Comparison of ENCODE assay signal across 23 cellular contexts in the genomic region with DNA sequence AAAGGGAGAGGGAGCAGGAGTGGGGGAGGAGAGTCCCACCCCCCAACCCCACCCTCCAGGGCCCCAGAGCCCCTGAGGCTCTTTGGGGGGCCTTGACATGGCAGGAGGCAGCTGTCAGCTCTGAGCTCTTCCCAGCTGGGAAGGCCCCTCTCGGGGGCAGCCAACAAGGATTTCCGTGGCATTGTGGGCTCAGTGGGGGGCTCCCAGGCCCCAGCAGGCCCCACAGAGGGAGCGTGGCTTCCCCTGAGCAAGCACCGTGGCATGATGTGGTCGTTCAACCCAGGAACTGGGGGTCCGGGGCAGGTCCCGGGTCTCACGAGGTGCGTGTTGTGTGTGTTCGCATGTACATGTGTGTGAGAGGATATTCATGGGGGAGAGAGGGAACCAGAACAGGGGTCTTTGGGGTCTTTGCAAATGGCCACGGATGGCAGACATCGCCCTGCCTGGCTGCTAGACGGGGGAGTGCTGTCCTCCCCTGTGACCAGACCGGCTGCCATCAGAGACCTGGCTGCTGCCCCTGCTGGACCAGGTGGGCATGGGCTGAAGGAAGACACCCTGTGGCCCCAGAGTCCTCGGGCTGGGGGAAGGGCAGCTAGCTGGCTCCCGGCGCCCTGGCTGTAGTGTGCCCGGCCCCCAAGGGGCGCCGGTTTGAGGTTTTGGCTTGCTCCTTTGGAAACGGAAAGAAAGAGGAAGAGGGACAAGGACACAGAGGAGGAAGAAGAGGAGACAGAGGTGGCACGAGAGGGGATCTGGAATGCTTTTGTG. TPM values are rescaled to one million over a fixed set of nuclear protein-coding genes. Genes with fewer than 3 reads are reported as not detected.
DNase-seq lines count a peak whose midpoint lies in the region; ATAC-seq and TF ChIP-seq lines count a peak whose summit lies in the region.
"Had no signal": no experiment of that assay in that cellular context is flagged by ENCODE, and none has a peak within 500 bp of the region (broad histone marks: within the 10 kb centered on the region; RNA-seq: fewer than 3 reads in every experiment).

No MANE protein-coding gene starts in this region.

- 85% methylated on average over 22 of the region's 22 CpGs for WGBS in prostate gland

- ATAC-seq in HG03442 (IDR thresholded peaks at IDR 0.05; ENCODE audit: unreplicated experiment) = no peak

- H3K4me1 Mint-ChIP-seq in CD4-positive, alpha-beta memory T cell = peaks cover 18 to 39% (median 26%) of the 10 kb centered on the region in 4 donors

- peak overlapping the region in 9 of 11 experiments; percentile 2 to 68 (median 45); a peak in 13 of 22 replicates for H3K9ac ChIP-seq in BLaER1 treated with 17β-estradiol and CSF1 and Interleukin-3, amounts not matched to agents 10 nM and 100 nM
- H3K9ac ChIP-seq: KMS-11, neural progenitor cell had no signal

- peaks cover 29 to 34% of the 10 kb centered on the region in 2 donors for H3K36me3 Mint-ChIP-seq in CD4-positive, alpha-beta memory T cell

- CTCF ChIA-PET in CD4-positive, alpha-beta memory T cell (lab: Charles Lee; ENCODE audit: partially characterized antibody) = interaction anchor here (5.0 to 9.0 kb wide), 3 partner anchors 43 to 131 kb away, joined by 54 to 319 read pairs (median 82); a partner anchor contains a TSS

- peak overlapping the region in 10 of 11 experiments; percentile 24 to 70 (median 58); a peak in 19 of 22 replicates for H3K4me2 ChIP-seq in BLaER1 treated with 17β-estradiol and CSF1 and Interleukin-3, amounts not matched to agents 10 nM and 100 nM
- H3K4me2 ChIP-seq: KMS-11, neural progenitor cell had no signal

- intact Hi-C loops in prostate gland (cut with DNase I) = no loop called here
- intact Hi-C loops in CD4-positive, alpha-beta memory T cell (cut with micrococcal nuclease) = no loop called here

- H3K36me3 ChIP-seq in BLaER1 treated with 17β-estradiol and CSF1 and Interleukin-3, amounts not matched to agents 10 nM and 100 nM = peaks cover 56 to 76% (median 71%) of the 10 kb centered on the region in 11 experiments
- peaks cover 49% of the 10 kb centered on the region for H3K36me3 ChIP-seq in right atrium auricular region
- peaks cover 6 to 13% of the 10 kb centered on the region in 2 donors for H3K36me3 ChIP-seq in prostate gland
- H3K36me3 ChIP-seq in CD4-positive, alpha-beta memory T cell (ENCODE audit: insufficient read depth, low read length) = peaks cover 36% of the 10 kb centered on the region

- TF ChIP-seq CTCF in VCaP (conservative IDR thresholded peaks at IDR 0.05) (no peak), right atrium auricular region (IDR thresholded peaks at IDR 0.05) (no peak), prostate gland (IDR thresholded peaks at IDR 0.05) (no peak)

- peaks cover 10 to 35% (median 22%) of the 10 kb centered on the region in 11 experiments for H3K9me3 ChIP-seq in BLaER1 treated with 17β-estradiol and CSF1 and Interleukin-3, amounts not matched to agents 10 nM and 100 nM (replicated peaks in 1 of 11)
- H3K9me3 ChIP-seq in right atrium auricular region = no peaks in the 10 kb centered on the region
- no peaks in the 10 kb centered on the region for H3K9me3 ChIP-seq in prostate gland
- no peaks in the 10 kb centered on the region for H3K9me3 ChIP-seq in CD4-positive, alpha-beta memory T cell (ENCODE audit: control insufficient read depth in 1 of 2, low read length in 2 of 2)

- H3K4me3 ChIP-seq in BLaER1 treated with 17β-estradiol and CSF1 and Interleukin-3, amounts not matched to agents 10 nM and 100 nM = no peak overlapping the region; a peak in 1 of 20 replicates
- H3K4me3 ChIP-seq in right atrium auricular region (no peak overlapping the region), prostate gland (no peak overlapping the region)
- no peak overlapping the region for H3K4me3 ChIP-seq in CD4-positive, alpha-beta memory T cell (ENCODE audit: low read length in 2 of 2)
- H3K4me3 ChIP-seq: neural progenitor cell had no signal

- H3K4me1 ChIP-seq in BLaER1 treated with 17β-estradiol and CSF1 and Interleukin-3, amounts not matched to agents 10 nM and 100 nM = peaks cover 14 to 41% (median 25%) of the 10 kb centered on the region in 10 experiments
- peaks cover 0 to 26% of the 10 kb centered on the region in 2 donors for H3K4me1 ChIP-seq in right atrium auricular region
- peaks cover 18% of the 10 kb centered on the region for H3K4me1 ChIP-seq in prostate gland (replicated peaks)
- peaks cover 16% of the 10 kb centered on the region for H3K4me1 ChIP-seq in CD4-positive, alpha-beta memory T cell (ENCODE audit: insufficient read depth, low read length)

- no peak overlapping the region for H3K27ac Mint-ChIP-seq in CD4-positive, alpha-beta memory T cell
- H3K27ac Mint-ChIP-seq: neural progenitor cell had no signal

- H3K27me3 Mint-ChIP-seq in CD4-positive, alpha-beta memory T cell = no peaks in the 10 kb centered on the region

- H3K27ac ChIP-seq in BLaER1 treated with 17β-estradiol and CSF1 and Interleukin-3, amounts not matched to agents 10 nM and 100 nM = peak overlapping the region in 7 of 11 experiments; percentile 7 to 66 (median 51); a peak in 15 of 22 replicates
- H3K27ac ChIP-seq in VCaP = peak overlapping the region; percentile 99
- H3K27ac ChIP-seq in right atrium auricular region = peak overlapping the region; percentile 62 to 63
- H3K27ac ChIP-seq in prostate gland = peak overlapping the region; percentile 65 to 80
- no peak overlapping the region for H3K27ac ChIP-seq in CD4-positive, alpha-beta memory T cell (ENCODE audit: low read depth, low read length)
- H3K27ac ChIP-seq: KMS-11, neural progenitor cell, WERI-Rb-1 had no signal

- no peak overlapping the region for H3K4me3 Mint-ChIP-seq in CD4-positive, alpha-beta memory T cell
- H3K4me3 Mint-ChIP-seq: CD14-positive monocyte, neural progenitor cell had no signal

- no peaks in the 10 kb centered on the region for H3K9me3 Mint-ChIP-seq in CD4-positive, alpha-beta memory T cell

- no peaks in the 10 kb centered on the region for H3K27me3 ChIP-seq in BLaER1 treated with 17β-estradiol and CSF1 and Interleukin-3, amounts not matched to agents 10 nM and 100 nM
- H3K27me3 ChIP-seq in right atrium auricular region (no peaks in the 10 kb centered on the region), prostate gland (replicated peaks; ENCODE audit: insufficient read depth) (no peaks in the 10 kb centered on the region)
- no peaks in the 10 kb centered on the region for H3K27me3 ChIP-seq in CD4-positive, alpha-beta memory T cell (ENCODE audit: insufficient read depth, low read length)
- H3K27me3 ChIP-seq: neural progenitor cell had no signal

- no peak for TF ChIP-seq POLR2A in prostate gland (IDR thresholded peaks at IDR 0.05)

- POLR2A ChIA-PET in CD4-positive, alpha-beta memory T cell (lab: Charles Lee; ENCODE audit: partially characterized antibody) = interaction anchor here (0.8 to 7.0 kb wide), 4 partner anchors 38 to 133 kb away, joined by 3 to 168 read pairs (median 68); a partner anchor contains a TSS

- no peak for DNase-seq in right atrium auricular region (ENCODE audit: low spot score)
- no peak for DNase-seq in prostate gland (ENCODE audit: low spot score)
- DNase-seq in CD4-positive, alpha-beta memory T cell = no peak
- no peak for DNase-seq in EL
- DNase-seq in GM19240 (ENCODE audit: insufficient read length, low spot score) = no peak
- DNase-seq: ACHN; activated CD8-positive, alpha-beta memory T cell treated with anti-CD3 and anti-CD28 coated beads, Interleukin-2, amount 50 U/mL, for 4 hours; GF-D8; OCI-M1; stimulated activated CD4-positive, alpha-beta T cell treated with anti-CD3 and anti-CD28 coated beads, Interleukin-12 subunit alpha, Interleukin-12 subunit beta, amount 100 ng/mL, for 4 hours; T-helper 2 cell; WERI-Rb-1 had no signal

- peaks cover 6 to 79% (median 40%) of the 10 kb centered on the region in 11 experiments; a peak in 20 of 22 replicates for H4K20me1 ChIP-seq in BLaER1 treated with 17β-estradiol and CSF1 and Interleukin-3, amounts not matched to agents 10 nM and 100 nM

RNA-seq across cellular contexts. Expression of a gene that starts 3.7 kb away (rescaled TPM):
- total RNA-seq in right atrium auricular region = 10 to 100 TPM; 66.5 to 78.2 TPM
- 100 to 1,000 TPM; 107 to 269 TPM for total RNA-seq in prostate gland
- 100 to 1,000 TPM; 177 to 182 TPM for total RNA-seq in CD4-positive, alpha-beta memory T cell
- polyA plus RNA-seq in CD4-positive, alpha-beta memory T cell = 10 to 100 TPM; 31.4 to 61.4 TPM

RNA-seq across cellular contexts. Expression of a gene that starts 27.3 kb away (rescaled TPM):
- 10 to 100 TPM; 22.4 to 44.2 TPM for total RNA-seq in right atrium auricular region
- total RNA-seq in prostate gland = 10 to 100 TPM; 55.9 to 93.3 TPM
- 10 to 100 TPM; 28.7 to 30.0 TPM for total RNA-seq in CD4-positive, alpha-beta memory T cell
- 1 to 10 TPM in 1 of 2 donors, under 1 TPM in 1; 0.03 to 2.5 TPM for polyA plus RNA-seq in CD4-positive, alpha-beta memory T cell

RNA-seq across cellular contexts. Expression of a gene that starts 41.9 kb away (rescaled TPM):
- total RNA-seq in right atrium auricular region = 1 to 10 TPM in 1 of 2 donors, under 1 TPM in 1; 0.48 to 1.7 TPM
- 1 to 10 TPM; 2.8 to 4.3 TPM for total RNA-seq in prostate gland
- 100 to 1,000 TPM; 229 to 238 TPM for total RNA-seq in CD4-positive, alpha-beta memory T cell
- 100 to 1,000 TPM in 1 of 2 donors, 10 to 100 TPM in 1; 37.4 to 106 TPM for polyA plus RNA-seq in CD4-positive, alpha-beta memory T cell
- total RNA-seq: bronchial epithelial cell, kidney epithelial cell, SK-MEL-5 had no signal

RNA-seq across cellular contexts. Expression of a gene that starts 42.9 kb away (rescaled TPM):
- total RNA-seq in right atrium auricular region (10 to 100 TPM; 12.3 to 17.9 TPM), prostate gland (10 to 100 TPM; 30.3 to 34.2 TPM)
- total RNA-seq in CD4-positive, alpha-beta memory T cell = 10 to 100 TPM; 69.9 to 71.5 TPM
- 10 to 100 TPM; 10.8 to 23.6 TPM for polyA plus RNA-seq in CD4-positive, alpha-beta memory T cell

RNA-seq across cellular contexts. Expression of a gene that starts 56.8 kb away (rescaled TPM):
- not detected for total RNA-seq in right atrium auricular region
- total RNA-seq in prostate gland = 10 to 100 TPM in 1 of 2 donors, 1 to 10 TPM in 1; 9.2 to 31.9 TPM
- total RNA-seq in CD4-positive, alpha-beta memory T cell = under 1 TPM; 0.61 to 0.91 TPM
- polyA plus RNA-seq in CD4-positive, alpha-beta memory T cell = under 1 TPM; 0.19 to 0.23 TPM
- total RNA-seq: bronchial epithelial cell, dermis microvascular lymphatic vessel endothelial cell, frontal cortex, kidney epithelial cell, SK-MEL-5 had no signal

Comparison
In these comparisons a context has a peak if more than half of its experiments do, and no peak if none do; other contexts are left out.
1. RNA of a gene that starts 41.9 kb away (total RNA-seq): 229 to 238 TPM in CD4-positive, alpha-beta memory T cell; 2.8 to 4.3 TPM in prostate gland and 0.48 to 1.7 TPM in right atrium auricular region; every median in the first group is over 10 times any median in the second.